10 cellular contexts compared by ENCODE assay signal in genomic region chr12:8837291-8837690, GRCh38. TPM values are rescaled to one million over a fixed set of nuclear protein-coding genes. Genes with fewer than 3 reads are reported as not detected.
"Had no signal": no experiment of that assay in that cellular context is flagged by ENCODE, and none has a peak within 500 bp of the region (broad histone marks: within the 10 kb centered on the region; RNA-seq: fewer than 3 reads in every experiment).

No MANE protein-coding gene starts in this region.

- H3K4me3 Mint-ChIP-seq: GM23338, H9, HFFc6 had no signal

- H3K9me3 Mint-ChIP-seq: GM23338, H9, HFFc6 had no signal

- H3K4me3 ChIP-seq: GM23248, GM23338, HAP-1 had no signal

- H3K36me3 ChIP-seq: HAP-1 had no signal

- H3K4me1 ChIP-seq: HAP-1 had no signal

- H3K4me2 ChIP-seq: GM23338 had no signal

- H3K27ac Mint-ChIP-seq: GM23338, HFFc6 had no signal

- DNase-seq: GM23248, GOT3, H7, H9, HCEC 1CT, HFFc6 had no signal

- H3K9me3 ChIP-seq: HAP-1 had no signal

- ATAC-seq: GM23338, HCT116 had no signal

- H3K27ac ChIP-seq: GM23248 had no signal

- H3K9ac ChIP-seq: GM23248 had no signal

- H2AFZ ChIP-seq: GM23248, GM23338 had no signal

RNA-seq across cellular contexts. Expression of gene A2ML1, which starts 14.9 kb away (rescaled TPM):
- total RNA-seq: GM23248, H4, HFFc6 had no signal
- polyA plus RNA-seq: GM23248 had no signal
